In genomic region chr12:20527396-20528154, GRCh38 we compare ENCODE assay signal across 14 cellular contexts.
DNase-seq lines count a peak whose midpoint lies in the region; ATAC-seq, FAIRE-seq and TF ChIP-seq lines count a peak whose summit lies in the region.
"Had no signal": no experiment of that assay in that cellular context is flagged by ENCODE, and none has a peak within 500 bp of the region (broad histone marks: within the 10 kb centered on the region; RNA-seq: fewer than 3 reads in every experiment).

No MANE protein-coding gene starts in this region.

- H3K4me1 ChIP-seq in heart left ventricle = peaks cover 0 to 40% (median 16%) of the 10 kb centered on the region in 12 donors

- peak overlapping the region; percentile 21 for H3K4me3 Mint-ChIP-seq in neural crest cell
- H3K4me3 Mint-ChIP-seq: type B pancreatic cell had no signal

- no peaks in the 10 kb centered on the region for H3K9me3 ChIP-seq in heart left ventricle

- ATAC-seq in heart left ventricle = peak in 3 of 4 donors; percentile 16 to 60 (median 35)
- no peak for ATAC-seq in left cardiac atrium
- ATAC-seq in GM21737 (IDR thresholded peaks at IDR 0.05; ENCODE audit: unreplicated experiment) = no peak
- ATAC-seq in GM19324 (IDR thresholded peaks at IDR 0.05; ENCODE audit: low FRiP score, unreplicated experiment) = no peak
- ATAC-seq in esophagus mucosa = no peak
- ATAC-seq: SK-N-SH treated with all-trans-retinoic acid at 6 μM for 48 hours had no signal

- no peaks in the 10 kb centered on the region for H3K36me3 Mint-ChIP-seq in neural crest cell (ENCODE audit: low read depth)

- no peak for DNase-seq in heart left ventricle
- no peak for DNase-seq in left cardiac atrium
- DNase-seq in fibroblast of pulmonary artery (ENCODE audit: low read depth) = peak; percentile 49
- DNase-seq in neural crest cell (ENCODE audit: low read depth, low spot score) = no peak
- no peak for DNase-seq in H54 (ENCODE audit: insufficient read length, low spot score)
- DNase-seq: KG1, WERI-Rb-1 had no signal

- no peak for FAIRE-seq in H54 (lab: Jason Lieb, UNC)
- FAIRE-seq: A204.1 had no signal

- intact Hi-C loops in heart left ventricle (cut with DNase I) = loop anchor here in 1 of 10 donors (10.0 kb wide), 1 partner anchor 403 kb away; no protein-coding TSS in a partner anchor
- intact Hi-C loops in left cardiac atrium (cut with DNase I) = no loop called here

- no peaks in the 10 kb centered on the region for H3K27me3 ChIP-seq in heart left ventricle

- H3K36me3 ChIP-seq in heart left ventricle = no peaks in the 10 kb centered on the region
- H3K36me3 ChIP-seq: WERI-Rb-1 had no signal

- TF ChIP-seq POLR2A in heart left ventricle (IDR thresholded peaks at IDR 0.05) (no peak), H54 (IDR thresholded peaks at IDR 0.05; ENCODE audit: low read depth, low read length) (no peak)

- no peak for TF ChIP-seq CTCF in heart left ventricle (IDR thresholded peaks at IDR 0.05)
- TF ChIP-seq CTCF in fibroblast of pulmonary artery (IDR thresholded peaks at IDR 0.05; ENCODE audit: low read length, missing control alignments) = no peak
- TF ChIP-seq CTCF in neural crest cell (conservative IDR thresholded peaks at IDR 0.05) = no peak

- H3K27me3 Mint-ChIP-seq in neural crest cell (ENCODE audit: low read depth) = no peaks in the 10 kb centered on the region
- H3K27me3 Mint-ChIP-seq: type B pancreatic cell had no signal

- WGBS in heart left ventricle, 4 donors = 45 to 58% (median 46%) methylated on average over 8 of the region's 8 CpGs

- H3K27ac ChIP-seq in heart left ventricle = peak overlapping the region in 9 of 12 donors; percentile 9 to 70 (median 39)
- H3K27ac ChIP-seq: skin epidermis, WERI-Rb-1 had no signal

- H3K4me3 ChIP-seq in heart left ventricle (no peak overlapping the region), fibroblast of pulmonary artery (replicated peaks; ENCODE audit: low read depth, low read length) (no peak overlapping the region)
- H3K4me3 ChIP-seq: skin epidermis had no signal

- H3K9me3 Mint-ChIP-seq in neural crest cell = peaks cover 3% of the 10 kb centered on the region
- H3K9me3 Mint-ChIP-seq: type B pancreatic cell had no signal

- peaks cover 22% of the 10 kb centered on the region for H3K4me1 Mint-ChIP-seq in neural crest cell

- H3K27ac Mint-ChIP-seq in neural crest cell (ENCODE audit: unreplicated experiment) = peak overlapping the region; percentile 28
- H3K27ac Mint-ChIP-seq: type B pancreatic cell had no signal

Comparison
In these comparisons a context has a peak if more than half of its experiments do, and no peak if none do; other contexts are left out.
1. ATAC-seq: peak in heart left ventricle (3 of 4); none in left cardiac atrium (0 of 2), GM21737 (single experiment), GM19324 (single experiment) and esophagus mucosa (single experiment).